ENCODE assay signal across 8 cellular contexts in genomic region chr7:57413529-57414398, GRCh38. TPM values are rescaled to one million over a fixed set of nuclear protein-coding genes. Genes with fewer than 3 reads are reported as not detected.
"Had no signal": no experiment of that assay in that cellular context is flagged by ENCODE, and none has a peak within 500 bp of the region (broad histone marks: within the 10 kb centered on the region; RNA-seq: fewer than 3 reads in every experiment).

No MANE protein-coding gene starts in this region.

- H3K4me2 ChIP-seq: GM23338 had no signal

- H3K4me1 Mint-ChIP-seq: GM23338, H9 had no signal

- H3K4me3 ChIP-seq: GM23338 had no signal

- DNase-seq: H9, HCEC 1CT, IMR-90 had no signal

- H2AFZ ChIP-seq: GM23338 had no signal

- H3K4me3 Mint-ChIP-seq: GM23338, H9 had no signal

- ATAC-seq: GM23338 had no signal

- FAIRE-seq: H1, H54, HTR-8/SVneo had no signal

- H3K27ac Mint-ChIP-seq: GM23338, H9 had no signal

RNA-seq across cellular contexts. Expression of gene ZNF716, which starts 36.2 kb away (rescaled TPM):
- total RNA-seq: GM23338, H1, H9, HT-29, IMR-90 had no signal
- polyA plus RNA-seq: GM23338, H1, IMR-90 had no signal
